In genomic region chr17:81858967-81859905, GRCh38 we compare ENCODE assay signal across 8 cellular contexts. TPM values are rescaled to one million over a fixed set of nuclear protein-coding genes. Genes with fewer than 3 reads are reported as not detected.
A peak's percentile ranks its signal among the peaks of the same experiment; 100 is the strongest.
DNase-seq lines count a peak whose midpoint lies in the region; ATAC-seq and TF ChIP-seq lines count a peak whose summit lies in the region.

No MANE protein-coding gene starts in this region.

- H3K36me3 Mint-ChIP-seq in memory B cell, result peaks cover 5% of the 10 kb centered on the region

- intact Hi-C loops in Right ventricle myocardium inferior (cut with DNase I) (no loop called here), left colon (cut with DNase I, micrococcal nuclease) (no loop called here)

- peaks cover 9% of the 10 kb centered on the region for H3K4me1 Mint-ChIP-seq in memory B cell

- in situ Hi-C loops in astrocyte of the spinal cord (cut with HindIII; ENCODE audit: low sequenced_read_pairs), result no loop called here
- in situ Hi-C loops in G401 (cut with HindIII; ENCODE audit: low sequenced_read_pairs), result no loop called here

- no peaks in the 10 kb centered on the region for H3K9me3 ChIP-seq in right atrium auricular region

- H3K4me3 ChIP-seq in right atrium auricular region, result peak overlapping the region; percentile 91 to 97
- peak overlapping the region; percentile 67 for H3K4me3 ChIP-seq in astrocyte of the spinal cord (ENCODE audit: low read depth, low read length)

- DNase-seq in right atrium auricular region (ENCODE audit: low spot score), result no peak
- DNase-seq in Right ventricle myocardium inferior (ENCODE audit: missing footprints), result no peak
- DNase-seq in astrocyte of the spinal cord (ENCODE audit: low read depth, low spot score), result no peak
- DNase-seq in memory B cell (ENCODE audit: low spot score in 2 of 2), result no peak
- DNase-seq in G401 (ENCODE audit: low spot score), result no peak
- DNase-seq in stimulated activated CD4-positive, alpha-beta T cell treated with anti-CD3 and anti-CD28 coated beads, Interleukin-2, amount 100 ng/mL, for 48 hours, result no peak
- no peak for DNase-seq in left colon

- peak overlapping the region; percentile 89 to 96 for H3K27ac ChIP-seq in right atrium auricular region

- H3K27me3 Mint-ChIP-seq in memory B cell, result no peaks in the 10 kb centered on the region

- peaks cover 0 to 53% of the 10 kb centered on the region in 2 donors for H3K4me1 ChIP-seq in right atrium auricular region

- peak overlapping the region; percentile 83 for H3K4me3 Mint-ChIP-seq in memory B cell

- H3K27me3 ChIP-seq in right atrium auricular region, result no peaks in the 10 kb centered on the region

- no peaks in the 10 kb centered on the region for H3K9me3 Mint-ChIP-seq in memory B cell

- H3K36me3 ChIP-seq in right atrium auricular region, result peaks cover 47% of the 10 kb centered on the region

- peak overlapping the region; percentile 51 for H3K27ac Mint-ChIP-seq in memory B cell

- ATAC-seq in Right ventricle myocardium inferior, result no peak
- ATAC-seq in memory B cell (ENCODE audit: low read depth), result no peak
- no peak for ATAC-seq in left colon
- ATAC-seq in GM21526 (IDR thresholded peaks at IDR 0.05; ENCODE audit: low FRiP score, unreplicated experiment), result no peak

- TF ChIP-seq CTCF in right atrium auricular region (IDR thresholded peaks at IDR 0.05), result no peak
- no peak for TF ChIP-seq CTCF in astrocyte of the spinal cord (IDR thresholded peaks at IDR 0.05; ENCODE audit: low read depth, low read length)

RNA-seq across cellular contexts. Expression of gene P4HB, which starts 1.1 kb away (rescaled TPM):
- total RNA-seq in right atrium auricular region, result 100 to 1,000 TPM; 321 to 426 TPM
- total RNA-seq in Right ventricle myocardium inferior, result 355 TPM
- 310 and 320 TPM in 2 replicates for total RNA-seq in G401 (2014; rRNA removed; shearing (Covaris generic))
- 100 to 1,000 TPM; 560 to 669 TPM for total RNA-seq in left colon

RNA-seq across cellular contexts. Expression of gene ARHGDIA, which starts 11.9 kb away (rescaled TPM):
- 100 to 1,000 TPM in 1 of 2 donors, 10 to 100 TPM in 1; 59.4 to 145 TPM for total RNA-seq in right atrium auricular region
- total RNA-seq in Right ventricle myocardium inferior, result 126 TPM
- total RNA-seq in G401 (2014; rRNA removed; shearing (Covaris generic)), result 183 and 209 TPM in 2 replicates
- 100 to 1,000 TPM; 447 to 500 TPM for total RNA-seq in left colon

RNA-seq across cellular contexts. Expression of gene PPP1R27, which starts 24.4 kb away (rescaled TPM):
- total RNA-seq in right atrium auricular region, result not detected
- total RNA-seq in Right ventricle myocardium inferior, result not detected
- total RNA-seq in G401 (2014; rRNA removed; shearing (Covaris generic)), result 0.31 TPM in 1 of 2 replicates, not detected in the other
- total RNA-seq in left colon, result not detected

RNA-seq across cellular contexts. Expression of gene MCRIP1, which starts 26.1 kb away (rescaled TPM):
- total RNA-seq in right atrium auricular region (100 to 1,000 TPM in 1 of 2 donors, 10 to 100 TPM in 1; 91.3 to 108 TPM), Right ventricle myocardium inferior (109 TPM), left colon (10 to 100 TPM; 16.4 to 30.4 TPM)
- total RNA-seq in G401 (2014; rRNA removed; shearing (Covaris generic)), result 130 and 133 TPM in 2 replicates

RNA-seq across cellular contexts. Expression of gene ALYREF, which starts 32.1 kb away (rescaled TPM):
- total RNA-seq in right atrium auricular region, result 10 to 100 TPM; 24.3 to 35.9 TPM
- 35.5 TPM for total RNA-seq in Right ventricle myocardium inferior
- total RNA-seq in G401 (2014; rRNA removed; shearing (Covaris generic)), result 379 and 407 TPM in 2 replicates
- 10 to 100 TPM; 43.9 to 69.8 TPM for total RNA-seq in left colon
